ENCODE assay signal across 9 cellular contexts in the genomic region with DNA sequence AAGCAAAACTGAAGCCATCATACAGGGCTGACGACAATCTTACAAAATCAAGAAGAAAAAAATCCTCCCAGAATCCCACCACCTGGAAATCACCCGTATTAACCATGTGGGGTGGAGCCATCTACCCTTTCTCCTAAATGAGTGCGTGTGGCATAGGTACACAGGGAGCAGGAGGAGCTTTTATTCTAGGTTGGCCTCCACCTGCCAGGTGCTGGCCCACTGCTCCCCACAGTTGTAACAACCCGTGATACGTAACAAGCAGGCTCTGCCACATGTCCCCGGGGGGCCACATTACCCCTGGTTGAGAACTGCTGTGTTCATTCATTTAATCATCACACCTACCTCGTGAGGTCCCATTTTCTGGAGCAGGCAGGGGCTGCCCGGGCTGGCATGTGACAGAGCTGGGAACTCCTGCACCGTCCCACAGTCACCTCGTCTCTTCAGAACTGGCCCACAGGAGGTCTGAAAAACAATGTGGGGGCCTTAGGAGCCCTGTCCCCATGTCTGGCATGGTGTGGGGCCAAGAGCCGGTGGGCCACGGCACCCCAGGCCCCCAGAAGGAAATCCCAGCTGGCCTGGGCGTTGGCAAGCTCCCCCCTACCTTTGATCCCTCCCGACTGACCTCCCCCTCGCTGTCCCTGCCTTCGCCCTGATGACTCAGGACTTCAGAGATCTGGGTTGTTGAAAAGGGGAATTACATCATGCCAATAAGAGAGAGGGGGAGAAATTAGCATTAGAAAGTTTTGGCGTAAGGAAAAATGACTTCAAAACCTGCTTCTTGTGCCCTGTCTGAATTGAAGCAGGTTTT. TPM values are rescaled to one million over a fixed set of nuclear protein-coding genes. Genes with fewer than 3 reads are reported as not detected.
A peak's percentile ranks its signal among the peaks of the same experiment; 100 is the strongest.
DNase-seq lines count a peak whose midpoint lies in the region; ATAC-seq, FAIRE-seq and TF ChIP-seq lines count a peak whose summit lies in the region.
"Had no signal": no experiment of that assay in that cellular context is flagged by ENCODE, and none has a peak within 500 bp of the region (broad histone marks: within the 10 kb centered on the region; RNA-seq: fewer than 3 reads in every experiment).

No MANE protein-coding gene starts in this region.

- H3K36me3 ChIP-seq in Peyer's patch = no peaks in the 10 kb centered on the region
- H3K36me3 ChIP-seq in neuronal stem cell (replicated peaks in 1 of 2; ENCODE audit: control insufficient read depth in 2 of 2, insufficient read depth in 2 of 2, low read length in 2 of 2) = peaks cover 7 to 21% of the 10 kb centered on the region in 2 donors

- H2AFZ ChIP-seq in neuronal stem cell (ENCODE audit: low read length) = no peak overlapping the region

- H3K27me3 ChIP-seq in Peyer's patch (no peaks in the 10 kb centered on the region), neuronal stem cell (ENCODE audit: control insufficient read depth in 3 of 3, insufficient read depth in 3 of 3, low read depth in 1 of 3, low read length in 3 of 3) (no peaks in the 10 kb centered on the region)

- no peak overlapping the region for H2AK5ac ChIP-seq in neuronal stem cell (ENCODE audit: low read depth, low read length)

- DNase-seq in GM03348 (ENCODE audit: low spot score) = peak; percentile 94
- peak in 2 of 3 donors; percentile 71 to 72 for DNase-seq in Peyer's patch
- DNase-seq in erythroblast (lab: John Stamatoyannopoulos, UW) = peak; percentile 10 to 66
- no peak for DNase-seq in neuronal stem cell (ENCODE audit: low spot score)
- no peak for DNase-seq in DMS114 treated with DMSO at 0.1 percent for 48 hours (lab: John Stamatoyannopoulos, UW; ENCODE audit: unreplicated experiment)
- DNase-seq in germinal center (ENCODE audit: low spot score) = no peak
- DNase-seq in GM12891 (ENCODE audit: insufficient read length, low spot score) = no peak

- H3K27ac ChIP-seq in Peyer's patch = peak overlapping the region in 3 of 4 donors; percentile 78 to 85 (median 83)
- no peak overlapping the region for H3K27ac ChIP-seq in neuronal stem cell (replicated peaks; ENCODE audit: low read length)

- no peak overlapping the region for H2BK5ac ChIP-seq in neuronal stem cell (ENCODE audit: low read length)

- no peak for FAIRE-seq in GM12891 (lab: Jason Lieb, UNC)
- FAIRE-seq: colon had no signal

- H4K8ac ChIP-seq in neuronal stem cell (ENCODE audit: low read depth, low read length) = no peak overlapping the region

- H3K4me2 ChIP-seq in neuronal stem cell (ENCODE audit: insufficient read depth, low read length, poor library complexity, severe bottlenecking) = no peak overlapping the region

- H3K9me3 ChIP-seq in Peyer's patch (no peaks in the 10 kb centered on the region), neuronal stem cell (replicated peaks in 1 of 2; ENCODE audit: control insufficient read depth in 2 of 2, insufficient read depth in 1 of 2, low read depth in 1 of 2, low read length in 2 of 2) (peaks cover 0 to 2% of the 10 kb centered on the region in 2 donors)

- ATAC-seq in HG02571 (IDR thresholded peaks at IDR 0.05; ENCODE audit: unreplicated experiment) = no peak

- no peak overlapping the region for H2BK15ac ChIP-seq in neuronal stem cell (ENCODE audit: low read length)

- no peak overlapping the region for H4K91ac ChIP-seq in neuronal stem cell (ENCODE audit: low read depth, low read length, poor library complexity)

- H3K4me3 ChIP-seq in Peyer's patch = peak overlapping the region in 1 of 4 donors; percentile 39
- no peak overlapping the region for H3K4me3 ChIP-seq in neuronal stem cell (ENCODE audit: low read length in 2 of 2)

- H3K14ac ChIP-seq in neuronal stem cell (ENCODE audit: low read length) = no peak overlapping the region

- no peak overlapping the region for H3K4ac ChIP-seq in neuronal stem cell (ENCODE audit: low read length)

- H3K4me1 ChIP-seq in Peyer's patch (peaks cover 0 to 88% (median 11%) of the 10 kb centered on the region in 4 donors), neuronal stem cell (ENCODE audit: control insufficient read depth in 2 of 2, insufficient read depth in 1 of 2, low read depth in 1 of 2, low read length in 2 of 2) (peaks cover 4 to 8% of the 10 kb centered on the region in 2 donors)

- no CpG with 5 or more reads among the region's 17 CpGs for WGBS in neuronal stem cell (ENCODE audit: extremely low coverage in 2 of 2, insufficient read length in 2 of 2, insufficient replicate concordance in 1 of 2), 2 donors

- no peak overlapping the region for H3K9ac ChIP-seq in neuronal stem cell (ENCODE audit: low read depth, low read length, poor library complexity)

- no peak for TF ChIP-seq CTCF in Peyer's patch (IDR thresholded peaks at IDR 0.05)

- H2BK12ac ChIP-seq in neuronal stem cell (ENCODE audit: low read length) = no peak overlapping the region

- H3K18ac ChIP-seq in neuronal stem cell (ENCODE audit: low read length) = no peak overlapping the region

- no peak overlapping the region for H2BK120ac ChIP-seq in neuronal stem cell (ENCODE audit: low read depth, low read length)

- TF ChIP-seq POLR2A in Peyer's patch (IDR thresholded peaks at IDR 0.05) = no peak
- TF ChIP-seq POLR2A in erythroblast (IDR thresholded peaks at IDR 0.05; ENCODE audit: low read length) = no peak
- TF ChIP-seq POLR2A in GM12891 (IDR thresholded peaks at IDR 0.05; ENCODE audit: low read depth, low read length) = no peak

- H3K23ac ChIP-seq in neuronal stem cell (ENCODE audit: low read depth, low read length, poor library complexity) = peak overlapping the region; percentile 8

- peaks cover 13% of the 10 kb centered on the region for H3K79me1 ChIP-seq in neuronal stem cell (ENCODE audit: low read depth, low read length)

TF ChIP-seq in GM12891, 5 proteins besides CTCF, POLR2A, EP300 and RAD21:
- TF ChIP-seq TAF1 (IDR thresholded peaks at IDR 0.05; ENCODE audit: low read depth, low read length) (no peak), PAX5 (IDR thresholded peaks at IDR 0.05; ENCODE audit: insufficient read depth, low read length, severe bottlenecking) (no peak)

RNA-seq across cellular contexts. Expression of a gene that starts 12.9 kb away (rescaled TPM):
- 100 to 1,000 TPM in 1 of 4 donors, 10 to 100 TPM in 3; 44.6 to 152 (median 76.5) TPM for total RNA-seq in Peyer's patch
- 29.4 TPM for polyA plus RNA-seq in neuronal stem cell (2013, experiment 1 of 2)
- polyA plus RNA-seq in neuronal stem cell (2013, experiment 2 of 2) = 31.2 TPM
- polyA plus RNA-seq in GM12891 (2012; ENCODE audit: low read depth, missing spikeins) = 15.3 TPM

Comparison
In these comparisons a context has a peak if more than half of its experiments do, and no peak if none do; other contexts are left out.
1. DNase-seq: peak in GM03348 (single experiment), Peyer's patch (2 of 3) and erythroblast (2 of 2); none in neuronal stem cell (single experiment), DMS114 treated with DMSO at 0.1 percent for 48 hours (single experiment), germinal center (single experiment) and GM12891 (single experiment).